ENCODE assay signal across 8 cellular contexts in the genomic region with DNA sequence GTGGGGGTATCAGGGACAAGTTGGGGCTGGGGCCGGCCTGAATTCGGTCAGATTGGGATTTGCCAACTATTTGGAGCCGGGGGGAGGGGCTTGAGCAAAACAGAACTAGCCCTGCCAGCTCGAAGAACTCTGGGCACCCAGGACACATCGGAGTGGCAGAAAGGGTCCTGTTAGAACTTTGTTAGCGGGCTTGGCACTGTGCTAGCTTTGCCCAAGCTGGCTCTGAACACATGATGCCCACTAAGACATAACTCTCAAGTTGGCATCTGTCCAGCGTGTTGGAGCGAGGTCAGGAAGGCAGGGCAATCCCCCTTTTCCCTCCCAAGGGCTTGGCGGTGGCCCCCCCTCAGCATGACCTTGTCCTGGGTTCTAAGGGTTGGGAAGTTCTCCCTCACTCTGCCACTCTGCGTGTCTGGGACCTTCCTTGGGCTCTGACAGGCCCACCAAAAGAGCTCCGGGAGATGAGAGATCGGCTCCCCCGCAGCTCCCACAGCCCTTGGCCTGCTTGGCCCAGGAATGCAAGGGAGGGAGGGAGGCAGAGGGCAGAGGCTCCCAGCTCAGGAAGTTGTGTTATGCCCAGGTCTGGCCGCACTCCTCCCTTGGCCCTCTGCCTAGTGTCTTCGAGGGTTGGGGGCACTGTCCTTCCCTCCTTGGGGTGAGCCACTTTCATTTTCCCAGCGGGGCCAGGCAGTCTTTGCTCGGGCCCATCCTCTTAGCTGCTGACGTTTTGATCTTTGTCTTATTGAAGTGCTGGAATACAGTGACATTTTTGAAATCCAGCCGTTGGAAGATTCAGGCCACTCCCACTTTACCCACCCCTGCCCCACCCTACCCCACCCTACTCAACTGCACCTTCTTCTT. TPM values are rescaled to one million over a fixed set of nuclear protein-coding genes. Genes with fewer than 3 reads are reported as not detected.
DNase-seq lines count a peak whose midpoint lies in the region; ATAC-seq, FAIRE-seq and TF ChIP-seq lines count a peak whose summit lies in the region.

No MANE protein-coding gene starts in this region.

- no peak for TF ChIP-seq CTCF in MM.1S (IDR thresholded peaks at IDR 0.05; ENCODE audit: low read length)
- no peak for TF ChIP-seq CTCF in astrocyte (IDR thresholded peaks at IDR 0.05; ENCODE audit: insufficient read depth, low read depth, low read length)

- peak overlapping the region; percentile 71 for H3K4me3 ChIP-seq in MM.1S (ENCODE audit: low read length)
- peak overlapping the region; percentile 96 for H3K4me3 ChIP-seq in astrocyte (ENCODE audit: insufficient read depth, low read depth, low read length)
- peak overlapping the region; percentile 90 for H3K4me3 ChIP-seq in iPS-15b (ENCODE audit: low read depth, low read length)

- DNase-seq in EL (peak; percentile 82), MM.1S (no peak), astrocyte (ENCODE audit: low read depth) (no peak), sciatic nerve (ENCODE audit: low spot score) (peak; percentile 81), NCI-H187 treated with DMSO at 0.1 percent for 48 hours (lab: John Stamatoyannopoulos, UW) (no peak), GM19238 (ENCODE audit: insufficient read length, low spot score) (no peak), NOMO-1 treated with dmso at 0.1 percent for 144 hours (lab: John Stamatoyannopoulos, UW; ENCODE audit: unreplicated experiment) (no peak)

- H3K9ac ChIP-seq in MM.1S (ENCODE audit: low read length) (peak overlapping the region; percentile 78), astrocyte (ENCODE audit: low read length) (peak overlapping the region; percentile 98), iPS-15b (ENCODE audit: low read depth, low read length) (peak overlapping the region; percentile 24)

- no peaks in the 10 kb centered on the region for H4K20me1 ChIP-seq in MM.1S (ENCODE audit: insufficient read depth, low read length)
- H4K20me1 ChIP-seq in astrocyte (ENCODE audit: insufficient read depth, low read length), result peaks cover 58% of the 10 kb centered on the region

- ATAC-seq in sciatic nerve, result peak; percentile 44

- FAIRE-seq in astrocyte (lab: Jason Lieb, UNC), result no peak

- peak overlapping the region; percentile 99 for H3K4me3 Mint-ChIP-seq in astrocyte (ENCODE audit: unreplicated experiment)

- H3K4me1 ChIP-seq in MM.1S (ENCODE audit: low read length) (peaks cover 10% of the 10 kb centered on the region), astrocyte (ENCODE audit: insufficient read depth, low read length) (peaks cover 58% of the 10 kb centered on the region), iPS-15b (ENCODE audit: control insufficient read depth, insufficient read depth, low read length) (peaks cover 6% of the 10 kb centered on the region)

- H3K27ac ChIP-seq in MM.1S (ENCODE audit: low read length) (no peak overlapping the region), astrocyte (ENCODE audit: low read depth, low read length) (peak overlapping the region; percentile 94)

- no peaks in the 10 kb centered on the region for H3K27me3 Mint-ChIP-seq in astrocyte (ENCODE audit: low read depth, unreplicated experiment)

- H3K9me3 Mint-ChIP-seq in astrocyte (ENCODE audit: unreplicated experiment), result no peaks in the 10 kb centered on the region

- H3K27ac Mint-ChIP-seq in astrocyte (ENCODE audit: unreplicated experiment), result peak overlapping the region; percentile 94

- peaks cover 7% of the 10 kb centered on the region for H3K36me3 Mint-ChIP-seq in astrocyte (ENCODE audit: low read depth, unreplicated experiment)

- H3K27me3 ChIP-seq in MM.1S (replicated peaks; ENCODE audit: insufficient read depth, low read length), result peaks cover 5% of the 10 kb centered on the region; the same call in 1 of the 2 replicates
- no peaks in the 10 kb centered on the region for H3K27me3 ChIP-seq in astrocyte (ENCODE audit: insufficient read depth, low read length)
- H3K27me3 ChIP-seq in iPS-15b (ENCODE audit: control insufficient read depth, insufficient read depth, low read length), result no peaks in the 10 kb centered on the region

- H3K79me2 ChIP-seq in MM.1S (ENCODE audit: low read length) (no peaks in the 10 kb centered on the region), astrocyte (ENCODE audit: insufficient read depth, low read length) (peaks cover 62% of the 10 kb centered on the region)

- H3K9me2 ChIP-seq in MM.1S (replicated peaks; ENCODE audit: insufficient read depth, low read length), result no peaks in the 10 kb centered on the region

- H3F3A ChIP-seq in MM.1S (ENCODE audit: insufficient read depth, low read length), result no peaks in the 10 kb centered on the region

- intact Hi-C loops in sciatic nerve (cut with DNase I), result no loop called here

- peak overlapping the region; percentile 96 for H3K4me2 ChIP-seq in MM.1S (ENCODE audit: low read depth, low read length)
- peak overlapping the region; percentile 84 for H3K4me2 ChIP-seq in astrocyte (ENCODE audit: low read length)

- no peaks in the 10 kb centered on the region for H3K9me3 ChIP-seq in MM.1S (replicated peaks; ENCODE audit: insufficient read depth, low read length)
- H3K9me3 ChIP-seq in astrocyte (ENCODE audit: insufficient read depth, low read depth, low read length), result no peaks in the 10 kb centered on the region
- H3K9me3 ChIP-seq in iPS-15b (ENCODE audit: control insufficient read depth, insufficient read depth, low read length), result no peaks in the 10 kb centered on the region

- H3K36me3 ChIP-seq in MM.1S (replicated peaks; ENCODE audit: insufficient read depth, low read length) (no peaks in the 10 kb centered on the region), astrocyte (ENCODE audit: insufficient read depth, low read length) (peaks cover 12% of the 10 kb centered on the region), iPS-15b (ENCODE audit: control insufficient read depth, insufficient read depth, low read length) (peaks cover 3% of the 10 kb centered on the region)

- peaks cover 39% of the 10 kb centered on the region for H3K4me1 Mint-ChIP-seq in astrocyte (ENCODE audit: low read depth, unreplicated experiment)

- H2AFZ ChIP-seq in MM.1S (ENCODE audit: low read length) (peak overlapping the region; percentile 73), astrocyte (ENCODE audit: low read depth, low read length) (no peak overlapping the region)

RNA-seq across cellular contexts. Expression of a gene that starts 1.2 kb away (rescaled TPM):
- 429 and 464 TPM in 2 replicates for total RNA-seq in astrocyte
- 322 TPM for total RNA-seq in sciatic nerve

RNA-seq across cellular contexts. Expression of a gene that starts 33.5 kb away (rescaled TPM):
- 32.9 and 37.6 TPM in 2 replicates for total RNA-seq in astrocyte
- total RNA-seq in sciatic nerve, result 1.2 TPM

RNA-seq across cellular contexts. Expression of a gene that starts 37.6 kb away (rescaled TPM):
- total RNA-seq in astrocyte (0.66 and 1.1 TPM in 2 replicates), sciatic nerve (8.4 TPM)

RNA-seq across cellular contexts. Expression of a gene that starts 54.8 kb away (rescaled TPM):
- total RNA-seq in astrocyte (0.99 and 3.1 TPM in 2 replicates), sciatic nerve (not detected)

Comparison
In these comparisons a context has a peak if more than half of its experiments do, and no peak if none do; other contexts are left out.
1. DNase-seq: peak in EL (single experiment) and sciatic nerve (single experiment); none in MM.1S (single experiment), astrocyte (single experiment), NCI-H187 treated with DMSO at 0.1 percent for 48 hours (single experiment), GM19238 (single experiment) and NOMO-1 treated with dmso at 0.1 percent for 144 hours (single experiment).
2. H3K9ac ChIP-seq: peak in every context shown above with its lines; median percentile 98 in astrocyte; 78 in MM.1S; 24 in iPS-15b.
3. RNA of a gene that starts 33.5 kb away (total RNA-seq): 32.9 to 37.6 TPM in astrocyte; 1.2 TPM in sciatic nerve (single experiment); every median in the first group is over 10 times any median in the second.
4. Peak in every context shown above with its lines, with median percentiles within 50 percentile points of each other: H3K4me3 ChIP-seq.